Comparison of ENCODE assay signal across 13 cellular contexts in the genomic region with DNA sequence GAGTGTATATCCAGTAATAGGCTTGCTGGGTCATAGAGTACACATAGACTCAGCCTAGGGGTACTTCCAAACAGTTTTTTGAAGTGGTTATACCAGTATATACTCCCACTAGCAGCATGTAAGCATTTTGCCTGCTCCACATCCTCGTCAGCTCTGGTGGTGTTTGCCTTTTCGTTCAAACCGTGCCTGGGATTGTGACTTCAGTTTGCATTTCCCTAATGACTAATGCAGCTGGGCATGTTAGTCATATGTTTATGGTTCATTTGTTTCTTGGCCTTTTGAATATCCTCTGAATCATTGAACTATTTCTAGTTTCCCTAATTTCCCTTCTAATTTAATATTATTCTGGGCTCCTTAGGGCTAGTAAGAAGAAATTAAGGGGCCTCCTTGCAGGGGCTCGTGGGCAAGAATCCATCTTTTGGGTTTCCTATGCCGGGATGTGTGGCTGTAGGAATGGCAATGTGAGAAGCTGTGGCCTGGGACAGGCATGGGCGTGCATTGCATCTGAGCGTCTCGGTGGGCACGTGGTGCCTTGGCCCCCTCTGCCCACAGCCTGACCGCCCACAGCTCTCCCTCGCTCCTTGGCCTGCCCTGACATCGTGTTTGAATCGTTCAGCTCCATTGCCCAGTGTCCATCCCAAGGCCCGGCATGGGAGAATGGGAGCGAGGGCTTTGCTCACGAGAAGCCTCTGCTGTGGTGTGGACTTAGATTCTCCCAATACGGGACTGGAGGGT. TPM values are rescaled to one million over a fixed set of nuclear protein-coding genes. Genes with fewer than 3 reads are reported as not detected.
A peak's percentile ranks its signal among the peaks of the same experiment; 100 is the strongest.
DNase-seq lines count a peak whose midpoint lies in the region; ATAC-seq, FAIRE-seq and TF ChIP-seq lines count a peak whose summit lies in the region.
"Had no signal": no experiment of that assay in that cellular context is flagged by ENCODE, and none has a peak within 500 bp of the region (broad histone marks: within the 10 kb centered on the region; RNA-seq: fewer than 3 reads in every experiment).

No MANE protein-coding gene starts in this region.

- H3K36me3 ChIP-seq in adrenal gland (replicated peaks in 1 of 2) = peaks cover 0 to 51% of the 10 kb centered on the region in 2 donors

- peaks cover 2% of the 10 kb centered on the region for H3K4me1 Mint-ChIP-seq in activated CD4-positive, alpha-beta T cell treated with anti-CD3 and anti-CD28 coated beads for 36 hours
- H3K4me1 Mint-ChIP-seq: B cell had no signal

- H3K27me3 ChIP-seq in adrenal gland = no peaks in the 10 kb centered on the region
- H3K27me3 ChIP-seq: heart right ventricle had no signal

- ATAC-seq in activated CD4-positive, alpha-beta T cell treated with anti-CD3 and anti-CD28 coated beads for 36 hours = peak; percentile 36
- no peak for ATAC-seq in GM21447 (IDR thresholded peaks at IDR 0.05; ENCODE audit: unreplicated experiment)
- ATAC-seq: heart right ventricle had no signal

- FAIRE-seq in urothelium cell line (lab: Jason Lieb, UNC) = peak; percentile 92

- no peak overlapping the region for H3K27ac Mint-ChIP-seq in activated CD4-positive, alpha-beta T cell treated with anti-CD3 and anti-CD28 coated beads for 36 hours
- H3K27ac Mint-ChIP-seq: B cell had no signal

- no peak for TF ChIP-seq CTCF in adrenal gland (IDR thresholded peaks at IDR 0.05)

- POLR2A ChIA-PET in activated CD4-positive, alpha-beta T cell treated with anti-CD3 and anti-CD28 coated beads for 36 hours (lab: Charles Lee) = no interaction called here

- no peak for DNase-seq in activated CD4-positive, alpha-beta T cell treated with anti-CD3 and anti-CD28 coated beads for 36 hours
- no peak for DNase-seq in activated CD4-positive, alpha-beta T cell treated with anti-CD3 and anti-CD28 coated beads for 1 hour
- DNase-seq in adrenal gland = peak in 5 of 7 donors; percentile 55 to 71 (median 63)
- DNase-seq in glomerular visceral epithelial cell (ENCODE audit: extremely low spot score) = peak; percentile 82
- peak; percentile 53 for DNase-seq in urothelium cell line (ENCODE audit: low spot score)
- DNase-seq in G401 (ENCODE audit: low spot score) = no peak
- DNase-seq in stimulated activated CD4-positive, alpha-beta T cell treated with anti-CD3 and anti-CD28 coated beads, Interleukin-2, amount 100 ng/mL, for 48 hours = no peak
- DNase-seq: activated naive CD4-positive, alpha-beta T cell treated with anti-CD3 and anti-CD28 coated beads, Interleukin-2, amount 50 U/mL, for 16 hours; GOT3; heart right ventricle; NCI-H345 had no signal

- no peak overlapping the region for H3K4me3 Mint-ChIP-seq in activated CD4-positive, alpha-beta T cell treated with anti-CD3 and anti-CD28 coated beads for 36 hours
- H3K4me3 Mint-ChIP-seq: B cell had no signal

- peaks cover 17 to 48% of the 10 kb centered on the region in 2 donors for H3K4me1 ChIP-seq in adrenal gland (replicated peaks in 1 of 2)

- H3K9me3 ChIP-seq in adrenal gland (replicated peaks in 1 of 3) = no peaks in the 10 kb centered on the region
- H3K9me3 ChIP-seq: heart right ventricle had no signal

- 78 to 83% (median 80%) methylated on average over 14 to 17 of the region's 17 CpGs for WGBS in adrenal gland, 4 donors

- H3K27ac ChIP-seq in adrenal gland = peak overlapping the region in 4 of 5 donors; percentile 62 to 87 (median 82)
- H3K27ac ChIP-seq: heart right ventricle had no signal

- peak in 1 of 2 donors; percentile 74 for TF ChIP-seq POLR2A in adrenal gland (IDR thresholded peaks at IDR 0.05)

- H3K9me3 Mint-ChIP-seq in activated CD4-positive, alpha-beta T cell treated with anti-CD3 and anti-CD28 coated beads for 36 hours (ENCODE audit: low read depth) = no peaks in the 10 kb centered on the region

- H3K4me3 ChIP-seq in adrenal gland = no peak overlapping the region
- H3K4me3 ChIP-seq: heart right ventricle had no signal

- peaks cover 31% of the 10 kb centered on the region for H3K36me3 Mint-ChIP-seq in activated CD4-positive, alpha-beta T cell treated with anti-CD3 and anti-CD28 coated beads for 36 hours (ENCODE audit: low read depth)

- in situ Hi-C loops in G401 (cut with HindIII; ENCODE audit: low sequenced_read_pairs) = no loop called here

- CTCF ChIA-PET in activated CD4-positive, alpha-beta T cell treated with anti-CD3 and anti-CD28 coated beads for 36 hours (lab: Charles Lee) = no interaction called here

- no peaks in the 10 kb centered on the region for H3K27me3 Mint-ChIP-seq in activated CD4-positive, alpha-beta T cell treated with anti-CD3 and anti-CD28 coated beads for 36 hours
- H3K27me3 Mint-ChIP-seq: B cell had no signal

- intact Hi-C loops in activated CD4-positive, alpha-beta T cell treated with anti-CD3 and anti-CD28 coated beads for 36 hours (cut with DNase I, micrococcal nuclease) = loop anchor here in 1 of 2 experiments (10.0 kb wide), 1 partner anchor 414 kb away; no protein-coding TSS in a partner anchor
- intact Hi-C loops in adrenal gland (cut with DNase I) = loop anchor here in 1 of 2 donors (10.0 kb wide), 1 partner anchor 114 kb away; no protein-coding TSS in a partner anchor

RNA-seq across cellular contexts. Expression of a gene that starts 26.4 kb away (rescaled TPM):
- total RNA-seq in activated CD4-positive, alpha-beta T cell treated with anti-CD3 and anti-CD28 coated beads for 36 hours = 10 to 100 TPM; 41.1 to 44.3 TPM
- total RNA-seq in adrenal gland = 100 to 1,000 TPM in 5 of 8 donors, 10 to 100 TPM in 3; 56.9 to 157 (median 107) TPM
- 100 to 1,000 TPM in 2 of 3 donors, 10 to 100 TPM in 1; 69.2 to 154 (median 109) TPM for polyA plus RNA-seq in adrenal gland
- total RNA-seq in G401 (2014; rRNA removed; shearing (Covaris generic)) = 29.3 and 42.7 TPM in 2 replicates

Comparison
In these comparisons a context has a peak if more than half of its experiments do, and no peak if none do; other contexts are left out.
1. DNase-seq: peak in adrenal gland (5 of 7), glomerular visceral epithelial cell (single experiment) and urothelium cell line (single experiment); none in activated CD4-positive, alpha-beta T cell treated with anti-CD3 and anti-CD28 coated beads for 36 hours (single experiment), activated CD4-positive, alpha-beta T cell treated with anti-CD3 and anti-CD28 coated beads for 1 hour (single experiment), G401 (single experiment) and stimulated activated CD4-positive, alpha-beta T cell treated with anti-CD3 and anti-CD28 coated beads, Interleukin-2, amount 100 ng/mL, for 48 hours (0 of 2).